ENCODE assay signal across 1 cellular context in the genomic region with DNA sequence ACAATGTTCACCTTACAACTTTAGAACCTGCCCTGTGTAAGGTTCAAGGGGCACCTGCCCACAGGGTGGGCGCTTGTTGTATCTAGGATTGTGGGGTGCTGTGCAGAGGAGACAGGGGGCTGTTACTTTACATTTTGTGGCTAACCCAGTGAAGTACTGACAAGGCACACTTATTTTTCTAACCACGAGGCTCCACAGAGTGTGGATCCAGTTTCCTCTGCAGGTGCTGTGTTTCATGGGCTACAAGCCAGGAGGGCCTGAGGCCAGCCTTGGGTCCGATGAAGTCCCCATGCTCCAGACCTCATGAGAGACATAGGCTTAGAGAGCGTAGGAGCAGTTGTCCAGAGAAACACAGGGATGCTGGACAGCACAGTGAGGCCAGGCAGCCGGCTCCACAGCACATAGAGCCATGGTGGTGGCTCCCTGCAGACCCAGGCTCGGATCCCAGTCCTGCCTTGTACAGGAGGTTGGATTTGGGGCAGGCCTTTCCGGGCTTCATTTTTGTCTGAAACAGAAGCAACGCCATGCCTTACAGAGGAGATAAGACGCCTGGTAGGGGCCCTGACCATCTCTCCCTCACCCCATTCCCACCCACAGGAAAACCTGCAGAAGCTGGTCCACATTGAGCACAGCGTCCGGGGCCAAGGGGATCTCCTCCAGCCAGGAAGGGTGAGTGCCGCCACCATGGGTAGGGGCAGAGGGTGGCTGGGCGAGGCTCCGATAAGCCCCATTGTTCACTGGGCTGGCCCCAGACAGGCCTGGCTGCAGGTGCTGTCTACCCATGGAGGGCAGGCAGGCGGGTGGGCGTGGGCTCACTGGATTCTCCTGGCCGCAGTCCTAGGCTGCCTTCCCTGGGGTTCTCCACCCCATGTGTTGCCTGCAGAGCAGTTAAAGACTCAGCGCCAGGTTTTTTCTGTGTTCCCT.
TF ChIP-seq lines count a peak whose summit lies in the region.

No MANE protein-coding gene starts in this region.

TF ChIP-seq in WTC11, 78 proteins besides CTCF, POLR2A, EP300 and RAD21 (continued from another document):
- TF ChIP-seq, protein P1, sequence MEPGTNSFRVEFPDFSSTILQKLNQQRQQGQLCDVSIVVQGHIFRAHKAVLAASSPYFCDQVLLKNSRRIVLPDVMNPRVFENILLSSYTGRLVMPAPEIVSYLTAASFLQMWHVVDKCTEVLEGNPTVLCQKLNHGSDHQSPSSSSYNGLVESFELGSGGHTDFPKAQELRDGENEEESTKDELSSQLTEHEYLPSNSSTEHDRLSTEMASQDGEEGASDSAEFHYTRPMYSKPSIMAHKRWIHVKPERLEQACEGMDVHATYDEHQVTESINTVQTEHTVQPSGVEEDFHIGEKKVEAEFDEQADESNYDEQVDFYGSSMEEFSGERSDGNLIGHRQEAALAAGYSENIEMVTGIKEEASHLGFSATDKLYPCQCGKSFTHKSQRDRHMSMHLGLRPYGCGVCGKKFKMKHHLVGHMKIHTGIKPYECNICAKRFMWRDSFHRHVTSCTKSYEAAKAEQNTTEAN (CRISPR knock-in tag; IDR thresholded peaks at IDR 0.05), result no peak
- TF ChIP-seq JUN (CRISPR knock-in tag; IDR thresholded peaks at IDR 0.05), result no peak
- no peak for TF ChIP-seq CDX4 (CRISPR knock-in tag; IDR thresholded peaks at IDR 0.05; ENCODE audit: borderline replicate concordance)
- TF ChIP-seq USF2 (CRISPR knock-in tag; IDR thresholded peaks at IDR 0.05), result no peak
- TF ChIP-seq FOXJ3 (CRISPR knock-in tag; IDR thresholded peaks at IDR 0.05; ENCODE audit: borderline replicate concordance), result no peak
- TF ChIP-seq MAX (CRISPR knock-in tag; IDR thresholded peaks at IDR 0.05), result no peak
- TF ChIP-seq SOX15 (CRISPR knock-in tag; IDR thresholded peaks at IDR 0.05), result no peak
- TF ChIP-seq ETV6 (CRISPR knock-in tag; IDR thresholded peaks at IDR 0.05), result no peak
- TF ChIP-seq TEAD4 (CRISPR knock-in tag; IDR thresholded peaks at IDR 0.05), result no peak
- no peak for TF ChIP-seq ZNF416 (CRISPR knock-in tag; IDR thresholded peaks at IDR 0.05)
- TF ChIP-seq, protein P2, sequence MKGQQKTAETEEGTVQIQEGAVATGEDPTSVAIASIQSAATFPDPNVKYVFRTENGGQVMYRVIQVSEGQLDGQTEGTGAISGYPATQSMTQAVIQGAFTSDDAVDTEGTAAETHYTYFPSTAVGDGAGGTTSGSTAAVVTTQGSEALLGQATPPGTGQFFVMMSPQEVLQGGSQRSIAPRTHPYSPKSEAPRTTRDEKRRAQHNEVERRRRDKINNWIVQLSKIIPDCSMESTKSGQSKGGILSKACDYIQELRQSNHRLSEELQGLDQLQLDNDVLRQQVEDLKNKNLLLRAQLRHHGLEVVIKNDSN (CRISPR knock-in tag; IDR thresholded peaks at IDR 0.05), result no peak
TF ChIP-seq in WTC11: peak in this region for 0.
